In genomic region chr6:89413006-89413400, GRCh38 we compare ENCODE assay signal across 9 cellular contexts. TPM values are rescaled to one million over a fixed set of nuclear protein-coding genes. Genes with fewer than 3 reads are reported as not detected.
A peak's percentile ranks its signal among the peaks of the same experiment; 100 is the strongest.
DNase-seq lines count a peak whose midpoint lies in the region; ATAC-seq lines count a peak whose summit lies in the region.
"Had no signal": no experiment of that assay in that cellular context is flagged by ENCODE, and none has a peak within 500 bp of the region (broad histone marks: within the 10 kb centered on the region; RNA-seq: fewer than 3 reads in every experiment).

No MANE protein-coding gene starts in this region.

- H3K4me3 ChIP-seq in BLaER1 (peak overlapping the region; percentile 76), HUES6 (ENCODE audit: low read depth, low read length) (peak overlapping the region; percentile 74)

- H3K9me3 Mint-ChIP-seq in natural killer cell treated with Interleukin-12 subunit alpha and Interleukin-12 subunit beta and Interleukin-15 and Interleukin-18, amount 100 ng/mL, for 72 hours: no peaks in the 10 kb centered on the region

- H4K20me1 ChIP-seq in BLaER1: peaks cover 32% of the 10 kb centered on the region

- no peak for ATAC-seq in natural killer cell treated with Interleukin-12 subunit alpha and Interleukin-12 subunit beta and Interleukin-15 and Interleukin-18, amount 100 ng/mL, for 72 hours
- no peak for ATAC-seq in GM18517 (IDR thresholded peaks at IDR 0.05; ENCODE audit: unreplicated experiment)
- no peak for ATAC-seq in GM18873 (IDR thresholded peaks at IDR 0.05; ENCODE audit: low FRiP score, unreplicated experiment)
- no peak for ATAC-seq in HG03457 (IDR thresholded peaks at IDR 0.05; ENCODE audit: unreplicated experiment)

- H3K27ac Mint-ChIP-seq in natural killer cell treated with Interleukin-12 subunit alpha and Interleukin-12 subunit beta and Interleukin-15 and Interleukin-18, amount 100 ng/mL, for 72 hours: no peak overlapping the region

- H3K27ac ChIP-seq in BLaER1: peak overlapping the region; percentile 77; the same call in 1 of the 2 replicates
- no peak overlapping the region for H3K27ac ChIP-seq in HUES6 (ENCODE audit: low read depth, low read length)

- H3K36me3 ChIP-seq in BLaER1: no peaks in the 10 kb centered on the region
- no peaks in the 10 kb centered on the region for H3K36me3 ChIP-seq in HUES6 (ENCODE audit: control insufficient read depth, insufficient read depth, low read length)

- H3K27me3 Mint-ChIP-seq in natural killer cell treated with Interleukin-12 subunit alpha and Interleukin-12 subunit beta and Interleukin-15 and Interleukin-18, amount 100 ng/mL, for 72 hours: peaks cover 26 to 39% of the 10 kb centered on the region in 2 donors

- no peaks in the 10 kb centered on the region for H3K36me3 Mint-ChIP-seq in natural killer cell treated with Interleukin-12 subunit alpha and Interleukin-12 subunit beta and Interleukin-15 and Interleukin-18, amount 100 ng/mL, for 72 hours

- H3K4me3 Mint-ChIP-seq in natural killer cell treated with Interleukin-12 subunit alpha and Interleukin-12 subunit beta and Interleukin-15 and Interleukin-18, amount 100 ng/mL, for 72 hours: peak overlapping the region; percentile 82

- no peaks in the 10 kb centered on the region for H3K9me3 ChIP-seq in BLaER1
- H3K9me3 ChIP-seq in HUES6 (ENCODE audit: control insufficient read depth, insufficient read depth, low read depth, low read length): no peaks in the 10 kb centered on the region

- H3K9ac ChIP-seq in BLaER1 (peak overlapping the region; percentile 80), HUES6 (ENCODE audit: low read length) (no peak overlapping the region)

- peaks cover 0 to 3% of the 10 kb centered on the region in 2 donors for H3K4me1 Mint-ChIP-seq in natural killer cell treated with Interleukin-12 subunit alpha and Interleukin-12 subunit beta and Interleukin-15 and Interleukin-18, amount 100 ng/mL, for 72 hours (ENCODE audit: low read depth in 2 of 2)

- H3K27me3 ChIP-seq in BLaER1 (no peaks in the 10 kb centered on the region), HUES6 (ENCODE audit: control insufficient read depth, insufficient read depth, low read length) (peaks cover 59% of the 10 kb centered on the region)

- H3K4me1 ChIP-seq in BLaER1 (peaks cover 30% of the 10 kb centered on the region), HUES6 (ENCODE audit: control insufficient read depth, insufficient read depth, low read length) (peaks cover 24% of the 10 kb centered on the region)

- H3K4me2 ChIP-seq in BLaER1: peak overlapping the region; percentile 77

- peak; percentile 51 for DNase-seq in cerebellum (ENCODE audit: low spot score)
- no peak for DNase-seq in natural killer cell treated with Interleukin-12 subunit alpha and Interleukin-12 subunit beta and Interleukin-15 and Interleukin-18, amount 100 ng/mL, for 72 hours (ENCODE audit: low spot score)
- no peak for DNase-seq in HPDE6-E6E7 (ENCODE audit: extremely low spot score)
- DNase-seq: NCI-H526 treated with DMSO at 0.1 percent for 48 hours had no signal

RNA-seq across cellular contexts. Expression of gene RRAGD, which starts 0.9 kb away (rescaled TPM):
- total RNA-seq in cerebellum: 39.9 TPM
- total RNA-seq in natural killer cell treated with Interleukin-12 subunit alpha and Interleukin-12 subunit beta and Interleukin-15 and Interleukin-18, amount 100 ng/mL, for 72 hours: 1 to 10 TPM in 1 of 2 donors, under 1 TPM in 1; 0.98 to 1.3 TPM

RNA-seq across cellular contexts. Expression of gene ANKRD6, which starts 19.9 kb away (rescaled TPM):
- total RNA-seq in cerebellum: 44.1 TPM
- 1 to 10 TPM; 1.6 to 3.2 TPM for total RNA-seq in natural killer cell treated with Interleukin-12 subunit alpha and Interleukin-12 subunit beta and Interleukin-15 and Interleukin-18, amount 100 ng/mL, for 72 hours

Comparison
In these comparisons a context has a peak if more than half of its experiments do, and no peak if none do; other contexts are left out.
1. RNA of gene RRAGD, which starts 0.9 kb away (total RNA-seq): 39.9 TPM in cerebellum (single experiment); 0.98 to 1.3 TPM in natural killer cell treated with Interleukin-12 subunit alpha and Interleukin-12 subunit beta and Interleukin-15 and Interleukin-18, amount 100 ng/mL, for 72 hours; every median in the first group is over 10 times any median in the second.
2. RNA of gene ANKRD6, which starts 19.9 kb away (total RNA-seq): 44.1 TPM in cerebellum (single experiment); 1.6 to 3.2 TPM in natural killer cell treated with Interleukin-12 subunit alpha and Interleukin-12 subunit beta and Interleukin-15 and Interleukin-18, amount 100 ng/mL, for 72 hours; every median in the first group is over 10 times any median in the second.